In the genomic region with DNA sequence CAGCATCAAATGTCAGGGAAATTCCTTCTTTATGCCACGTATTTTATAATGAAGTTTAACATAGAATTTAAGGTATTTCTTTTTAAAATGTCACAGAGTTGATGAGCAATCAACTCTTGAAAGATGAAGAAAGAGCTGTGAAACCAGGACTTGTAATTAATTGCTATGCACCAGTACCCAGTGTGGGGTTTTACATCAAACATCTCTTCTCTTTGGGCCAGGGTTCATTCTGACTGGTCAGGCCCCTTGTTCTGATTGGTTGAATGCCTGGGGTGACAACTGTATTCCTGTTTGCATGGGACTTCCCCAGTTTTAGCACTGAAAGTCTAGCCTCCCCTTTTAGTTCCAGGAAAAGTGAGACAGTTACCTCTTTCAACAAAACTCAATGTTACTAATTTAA, we compare ENCODE assay signal across 9 cellular contexts. TPM values are rescaled to one million over a fixed set of nuclear protein-coding genes. Genes with fewer than 3 reads are reported as not detected.
A peak's percentile ranks its signal among the peaks of the same experiment; 100 is the strongest.
DNase-seq lines count a peak whose midpoint lies in the region; ATAC-seq and TF ChIP-seq lines count a peak whose summit lies in the region.
"Had no signal": no experiment of that assay in that cellular context is flagged by ENCODE, and none has a peak within 500 bp of the region (broad histone marks: within the 10 kb centered on the region; RNA-seq: fewer than 3 reads in every experiment).

No MANE protein-coding gene starts in this region.

- intact Hi-C loops in heart left ventricle (cut with DNase I) = no loop called here

- H4K20me1 ChIP-seq in neural progenitor cell (ENCODE audit: low read depth) = no peaks in the 10 kb centered on the region

- H3K9ac ChIP-seq in neural progenitor cell = no peak overlapping the region

- H3K27me3 Mint-ChIP-seq in neural progenitor cell (ENCODE audit: insufficient read depth, low read depth) = peaks cover 36% of the 10 kb centered on the region

- no peak overlapping the region for H3K4me3 ChIP-seq in neural progenitor cell
- no peak overlapping the region for H3K4me3 ChIP-seq in heart left ventricle
- H3K4me3 ChIP-seq: upper lobe of right lung had no signal

- WGBS in heart left ventricle, 4 donors = 92 to 98% (median 93%) methylated on average over 1 of the region's 1 CpG

- no peak overlapping the region for H2AFZ ChIP-seq in neural progenitor cell (replicated peaks)

- no peak overlapping the region for H3K4me3 Mint-ChIP-seq in neural progenitor cell

- H3K79me2 ChIP-seq in neural progenitor cell (ENCODE audit: low read depth) = no peaks in the 10 kb centered on the region

- no peak for DNase-seq in neural progenitor cell (ENCODE audit: low spot score)
- no peak for DNase-seq in RKO (ENCODE audit: low spot score)
- DNase-seq in heart left ventricle = no peak
- DNase-seq in putamen (ENCODE audit: low spot score) = no peak
- no peak for DNase-seq in nucleus accumbens (lab: John Stamatoyannopoulos, UW)
- DNase-seq: upper lobe of right lung had no signal

- no peak overlapping the region for H3K27ac ChIP-seq in neural progenitor cell
- H3K27ac ChIP-seq in heart left ventricle = no peak overlapping the region
- H3K27ac ChIP-seq: upper lobe of right lung had no signal

- H3K4me1 Mint-ChIP-seq in neural progenitor cell = peaks cover 11% of the 10 kb centered on the region

- TF ChIP-seq CTCF in neural progenitor cell (IDR thresholded peaks at IDR 0.05) (no peak), heart left ventricle (IDR thresholded peaks at IDR 0.05) (no peak)

- peaks cover 28% of the 10 kb centered on the region for H3K4me1 ChIP-seq in neural progenitor cell
- H3K4me1 ChIP-seq in heart left ventricle = peaks cover 0 to 20% (median 3%) of the 10 kb centered on the region in 12 donors
- H3K4me1 ChIP-seq: upper lobe of right lung had no signal

- no peak overlapping the region for H3K27ac Mint-ChIP-seq in neural progenitor cell

- H3K36me3 ChIP-seq in neural progenitor cell (no peaks in the 10 kb centered on the region), heart left ventricle (no peaks in the 10 kb centered on the region)
- H3K36me3 ChIP-seq: upper lobe of right lung had no signal

- H3K27me3 ChIP-seq in neural progenitor cell = no peaks in the 10 kb centered on the region
- H3K27me3 ChIP-seq in heart left ventricle = no peaks in the 10 kb centered on the region
- H3K27me3 ChIP-seq: upper lobe of right lung had no signal

- TF ChIP-seq POLR2A in heart left ventricle (IDR thresholded peaks at IDR 0.05) = no peak

- peaks cover 2% of the 10 kb centered on the region for H3K36me3 Mint-ChIP-seq in neural progenitor cell

- H3K9me3 Mint-ChIP-seq in neural progenitor cell = peaks cover 5% of the 10 kb centered on the region

- ATAC-seq in GM18873 (IDR thresholded peaks at IDR 0.05; ENCODE audit: low FRiP score, unreplicated experiment) (peak; percentile 92), GM21737 (IDR thresholded peaks at IDR 0.05; ENCODE audit: unreplicated experiment) (peak; percentile 98), HG03469 (IDR thresholded peaks at IDR 0.05; ENCODE audit: unreplicated experiment) (peak; percentile 91), heart left ventricle (no peak)
- ATAC-seq: upper lobe of right lung had no signal

- peak overlapping the region; percentile 53 for H3K4me2 ChIP-seq in neural progenitor cell

- H3K9me3 ChIP-seq in neural progenitor cell (ENCODE audit: low read depth) = no peaks in the 10 kb centered on the region
- peaks cover 0 to 6% (median 0%) of the 10 kb centered on the region in 12 donors for H3K9me3 ChIP-seq in heart left ventricle
- H3K9me3 ChIP-seq: upper lobe of right lung had no signal

- H3F3A ChIP-seq in neural progenitor cell (ENCODE audit: low read depth) = peaks cover 21% of the 10 kb centered on the region

RNA-seq across cellular contexts. Expression of a gene that starts 40.1 kb away (rescaled TPM):
- 65.1 and 65.3 TPM in 2 replicates for total RNA-seq in neural progenitor cell (ENCODE audit: low replicate concordance)
- total RNA-seq in heart left ventricle = 10 to 100 TPM; 23.5 to 48.5 (median 35.6) TPM
- 10 to 100 TPM in 1 of 2 donors, 1 to 10 TPM in 1; 8.0 to 16.4 TPM for polyA plus RNA-seq in heart left ventricle

Comparison
In these comparisons a context has a peak if more than half of its experiments do, and no peak if none do; other contexts are left out.
1. ATAC-seq: peak in GM18873 (single experiment), GM21737 (single experiment) and HG03469 (single experiment); none in heart left ventricle (0 of 4).